Comparison of ENCODE assay signal across 8 cellular contexts in genomic region chr20:44186674-44187053, GRCh38. TPM values are rescaled to one million over a fixed set of nuclear protein-coding genes. Genes with fewer than 3 reads are reported as not detected.
A peak's percentile ranks its signal among the peaks of the same experiment; 100 is the strongest.
DNase-seq lines count a peak whose midpoint lies in the region; ATAC-seq and TF ChIP-seq lines count a peak whose summit lies in the region.

No MANE protein-coding gene starts in this region.

- H3K27me3 Mint-ChIP-seq in stimulated activated naive CD8-positive, alpha-beta T cell treated with anti-CD3 and anti-CD28 coated beads, Interleukin-15, Interleukin-2, amounts not matched to agents 100 ng/mL and 50 ng/mL, for 24 hours, result peaks cover 57% of the 10 kb centered on the region

- DNase-seq in lower lobe of right lung, result no peak
- no peak for DNase-seq in GM13976 (ENCODE audit: low spot score)
- DNase-seq in GM19238 (ENCODE audit: insufficient read length, low spot score), result no peak
- no peak for DNase-seq in NCI-H187 treated with DMSO at 0.1 percent for 48 hours (lab: John Stamatoyannopoulos, UW)
- DNase-seq in COLO668 (lab: John Stamatoyannopoulos, UW; ENCODE audit: unreplicated experiment), result no peak

- intact Hi-C loops in lower lobe of right lung (cut with DNase I), result no loop called here

- H3K4me3 ChIP-seq in HUES48 (ENCODE audit: low read depth, low read length) (peak overlapping the region; percentile 63), lower lobe of right lung (peak overlapping the region; percentile 46)

- H3K36me3 ChIP-seq in HUES48 (ENCODE audit: control insufficient read depth, insufficient read depth, low read length), result no peaks in the 10 kb centered on the region
- H3K36me3 ChIP-seq in lower lobe of right lung, result no peaks in the 10 kb centered on the region

- in situ Hi-C loops in GM13976 (cut with MboI; ENCODE audit: low sequenced_read_pairs, unreplicated experiment), result loop anchor here (10.0 kb wide), 1 partner anchor 72 kb away; no protein-coding TSS in a partner anchor

- H3K4me1 ChIP-seq in HUES48 (ENCODE audit: control insufficient read depth, insufficient read depth, low read length) (peaks cover 10% of the 10 kb centered on the region), lower lobe of right lung (peaks cover 20% of the 10 kb centered on the region)

- H3K4me3 Mint-ChIP-seq in stimulated activated naive CD8-positive, alpha-beta T cell treated with anti-CD3 and anti-CD28 coated beads, Interleukin-15, Interleukin-2, amounts not matched to agents 100 ng/mL and 50 ng/mL, for 24 hours, result peak overlapping the region; percentile 47

- H3K27ac ChIP-seq in HUES48 (ENCODE audit: low read depth, low read length), result peak overlapping the region; percentile 31
- H3K27ac ChIP-seq in cingulate gyrus (ENCODE audit: low read depth, low read length), result peak overlapping the region; percentile 29
- peak overlapping the region; percentile 36 for H3K27ac ChIP-seq in lower lobe of right lung

- no peaks in the 10 kb centered on the region for H3K9me3 ChIP-seq in HUES48 (ENCODE audit: control insufficient read depth, insufficient read depth, low read length)
- no peaks in the 10 kb centered on the region for H3K9me3 ChIP-seq in lower lobe of right lung

- H3K27me3 ChIP-seq in HUES48 (ENCODE audit: control insufficient read depth, insufficient read depth, low read length) (peaks cover 7% of the 10 kb centered on the region; the same call in 1 of the 2 replicates), lower lobe of right lung (ENCODE audit: low read depth) (peaks cover 17% of the 10 kb centered on the region)

- peak overlapping the region; percentile 23; the same call in 1 of the 2 replicates for H3K9ac ChIP-seq in HUES48 (ENCODE audit: low read depth, low read length)

- H3K36me3 Mint-ChIP-seq in stimulated activated naive CD8-positive, alpha-beta T cell treated with anti-CD3 and anti-CD28 coated beads, Interleukin-15, Interleukin-2, amounts not matched to agents 100 ng/mL and 50 ng/mL, for 24 hours (ENCODE audit: low read depth), result no peaks in the 10 kb centered on the region

- H3K4me1 Mint-ChIP-seq in stimulated activated naive CD8-positive, alpha-beta T cell treated with anti-CD3 and anti-CD28 coated beads, Interleukin-15, Interleukin-2, amounts not matched to agents 100 ng/mL and 50 ng/mL, for 24 hours (ENCODE audit: low read depth), result peaks cover 9% of the 10 kb centered on the region

- ATAC-seq in lower lobe of right lung, result peak in 1 of 2 donors; percentile 4

- no peak overlapping the region for H3K27ac Mint-ChIP-seq in stimulated activated naive CD8-positive, alpha-beta T cell treated with anti-CD3 and anti-CD28 coated beads, Interleukin-15, Interleukin-2, amounts not matched to agents 100 ng/mL and 50 ng/mL, for 24 hours

- H3K9me3 Mint-ChIP-seq in stimulated activated naive CD8-positive, alpha-beta T cell treated with anti-CD3 and anti-CD28 coated beads, Interleukin-15, Interleukin-2, amounts not matched to agents 100 ng/mL and 50 ng/mL, for 24 hours, result no peaks in the 10 kb centered on the region

- TF ChIP-seq CTCF in lower lobe of right lung (IDR thresholded peaks at IDR 0.05), result no peak
- TF ChIP-seq CTCF in GM13976 (IDR thresholded peaks at IDR 0.05; ENCODE audit: borderline replicate concordance, control extremely low read depth, extremely low read depth, insufficient read depth, missing control alignments), result no peak

RNA-seq across cellular contexts. Expression of gene JPH2, which starts 0.3 kb away (rescaled TPM):
- total RNA-seq in lower lobe of right lung, result 4.6 TPM

RNA-seq across cellular contexts. Expression of gene OSER1, which starts 23.9 kb away (rescaled TPM):
- total RNA-seq in lower lobe of right lung, result 32.9 TPM
